In genomic region chr12:52879394-52880351, GRCh38 we compare ENCODE assay signal across 1 cellular context.
TF ChIP-seq lines count a peak whose summit lies in the region.

No MANE protein-coding gene starts in this region.

TF ChIP-seq in HEK293, 187 proteins besides CTCF, POLR2A, EP300 and RAD21 (continued from another document):
- TF ChIP-seq PATZ1 (tag by site-specific recombination; IDR thresholded peaks at IDR 0.05): peak; percentile 80
- TF ChIP-seq ZBTB17 (tag by site-specific recombination; IDR thresholded peaks at IDR 0.05): peak; percentile 86; the same call in 1 of the 2 replicates
- TF ChIP-seq ZNF394 (tag by site-specific recombination; IDR thresholded peaks at IDR 0.05; ENCODE audit: borderline replicate concordance): peak; percentile 48; the same call in 1 of the 2 replicates
